In genomic region chr2:178414266-178415247, GRCh38 we compare ENCODE assay signal across 8 cellular contexts. TPM values are rescaled to one million over a fixed set of nuclear protein-coding genes. Genes with fewer than 3 reads are reported as not detected.
A peak's percentile ranks its signal among the peaks of the same experiment; 100 is the strongest.
DNase-seq lines count a peak whose midpoint lies in the region; ATAC-seq and TF ChIP-seq lines count a peak whose summit lies in the region.

No MANE protein-coding gene starts in this region.

- in situ Hi-C loops in G401 (cut with HindIII; ENCODE audit: low sequenced_read_pairs), result no loop called here

- H3K27ac ChIP-seq in RWPE2 (ENCODE audit: poor library complexity, severe bottlenecking), result peak overlapping the region; percentile 70
- peak overlapping the region; percentile 71 for H3K27ac ChIP-seq in subcutaneous abdominal adipose tissue (ENCODE audit: low read depth, low read length)

- H3K9me3 ChIP-seq in RWPE2 (ENCODE audit: severe bottlenecking) (no peaks in the 10 kb centered on the region), neuron (ENCODE audit: low read length) (no peaks in the 10 kb centered on the region), subcutaneous abdominal adipose tissue (ENCODE audit: control insufficient read depth in 5 of 5, low read length in 5 of 5) (no peaks in the 10 kb centered on the region)

- H3K36me3 ChIP-seq in RWPE2 (ENCODE audit: low read depth), result peaks cover 2% of the 10 kb centered on the region; the same call in 1 of the 2 replicates
- H3K36me3 ChIP-seq in neuron (ENCODE audit: insufficient read depth, low read length), result no peaks in the 10 kb centered on the region
- H3K36me3 ChIP-seq in subcutaneous abdominal adipose tissue (ENCODE audit: control insufficient read depth in 5 of 5, insufficient read depth in 5 of 5, low read length in 5 of 5), result no peaks in the 10 kb centered on the region

- peak overlapping the region; percentile 42 to 95 (median 90) for H3K9ac ChIP-seq in subcutaneous abdominal adipose tissue (ENCODE audit: low read length in 5 of 5)

- H3K27me3 ChIP-seq in RWPE2 (ENCODE audit: insufficient read depth, poor library complexity, severe bottlenecking) (no peaks in the 10 kb centered on the region), neuron (ENCODE audit: insufficient read depth, low read length) (no peaks in the 10 kb centered on the region), subcutaneous abdominal adipose tissue (ENCODE audit: control insufficient read depth in 5 of 5, insufficient read depth in 4 of 5, low read length in 5 of 5) (no peaks in the 10 kb centered on the region)

- ATAC-seq in RWPE2 (ENCODE audit: low read depth), result peak; percentile 84

- DNase-seq in G401 (ENCODE audit: low spot score), result peak; percentile 96
- DNase-seq in GOT3 (lab: John Stamatoyannopoulos, UW), result peak; percentile 65
- peak; percentile 88 for DNase-seq in RWPE2 (ENCODE audit: low spot score)
- DNase-seq in activated gamma-delta T cell treated with anti-CD3 and anti-CD28 coated beads, Interleukin-2, amount 50 U/mL, for 16 hours (ENCODE audit: low read depth), result peak; percentile 65
- peak; percentile 89 for DNase-seq in foreskin melanocyte

- H2AFZ ChIP-seq in neuron (ENCODE audit: low read depth, low read length), result peak overlapping the region; percentile 98

- TF ChIP-seq CTCF in LNCAP (IDR thresholded peaks at IDR 0.05) (peak; percentile 71), RWPE2 (IDR thresholded peaks at IDR 0.05; ENCODE audit: poor library complexity, severe bottlenecking) (peak; percentile 97)

- H3K4me1 ChIP-seq in RWPE2 (ENCODE audit: insufficient read depth, poor library complexity, severe bottlenecking) (peaks cover 23% of the 10 kb centered on the region), neuron (ENCODE audit: insufficient read depth, low read length) (peaks cover 2% of the 10 kb centered on the region), subcutaneous abdominal adipose tissue (ENCODE audit: control insufficient read depth in 5 of 5, insufficient read depth in 5 of 5, low read length in 5 of 5) (peaks cover 0 to 21% (median 17%) of the 10 kb centered on the region in 5 donors)

- H3K4me3 ChIP-seq in RWPE2 (ENCODE audit: severe bottlenecking) (peak overlapping the region; percentile 60), neuron (ENCODE audit: low read length) (peak overlapping the region; percentile 97), subcutaneous abdominal adipose tissue (ENCODE audit: low read depth in 1 of 5, low read length in 5 of 5) (peak overlapping the region; percentile 59 to 82 (median 73))

RNA-seq across cellular contexts. Expression of gene PRKRA, which starts 36.4 kb away (rescaled TPM):
- 72.1 and 77.8 TPM in 2 replicates for total RNA-seq in G401 (2014; rRNA removed; shearing (Covaris generic))

RNA-seq across cellular contexts. Expression of gene PJVK, which starts 36.6 kb away (rescaled TPM):
- 0.98 and 3.4 TPM in 2 replicates for total RNA-seq in G401 (2014; rRNA removed; shearing (Covaris generic))

Comparison
In these comparisons a context has a peak if more than half of its experiments do, and no peak if none do; other contexts are left out.
1. Peak in every context shown above with its lines: DNase-seq, ATAC-seq, H3K4me3 ChIP-seq and H3K27ac ChIP-seq.